1 cellular context compared by ENCODE assay signal in genomic region chr4:177332119-177332518, GRCh38.
TF ChIP-seq lines count a peak whose summit lies in the region.

No MANE protein-coding gene starts in this region.

TF ChIP-seq in IMR-90, 13 proteins besides CTCF, POLR2A, EP300 and RAD21:
- TF ChIP-seq CEBPB (IDR thresholded peaks at IDR 0.05; ENCODE audit: low read depth, low read length) (no peak), MAZ (IDR thresholded peaks at IDR 0.05; ENCODE audit: borderline replicate concordance, low read depth, low read length) (no peak), MAFK (IDR thresholded peaks at IDR 0.05; ENCODE audit: low read depth, low read length) (no peak), NFE2L2 (IDR thresholded peaks at IDR 0.05; ENCODE audit: low read depth, low read length) (no peak), FOS (IDR thresholded peaks at IDR 0.05; ENCODE audit: low read depth, low read length) (no peak), MXI1 (IDR thresholded peaks at IDR 0.05; ENCODE audit: borderline replicate concordance, low read depth, low read length) (no peak), BHLHE40 (IDR thresholded peaks at IDR 0.05; ENCODE audit: low read depth, low read length) (no peak), SMC3 (IDR thresholded peaks at IDR 0.05; ENCODE audit: low read depth, low read length) (no peak), RCOR1 (IDR thresholded peaks at IDR 0.05; ENCODE audit: insufficient replicate concordance, low read length) (no peak)
- TF ChIP-seq, protein P1, sequence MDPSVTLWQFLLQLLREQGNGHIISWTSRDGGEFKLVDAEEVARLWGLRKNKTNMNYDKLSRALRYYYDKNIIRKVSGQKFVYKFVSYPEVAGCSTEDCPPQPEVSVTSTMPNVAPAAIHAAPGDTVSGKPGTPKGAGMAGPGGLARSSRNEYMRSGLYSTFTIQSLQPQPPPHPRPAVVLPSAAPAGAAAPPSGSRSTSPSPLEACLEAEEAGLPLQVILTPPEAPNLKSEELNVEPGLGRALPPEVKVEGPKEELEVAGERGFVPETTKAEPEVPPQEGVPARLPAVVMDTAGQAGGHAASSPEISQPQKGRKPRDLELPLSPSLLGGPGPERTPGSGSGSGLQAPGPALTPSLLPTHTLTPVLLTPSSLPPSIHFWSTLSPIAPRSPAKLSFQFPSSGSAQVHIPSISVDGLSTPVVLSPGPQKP (IDR thresholded peaks at IDR 0.05; ENCODE audit: borderline replicate concordance, low read depth, low read length), result no peak
TF ChIP-seq in IMR-90: peak in this region for 0.
